In genomic region chr6:28537065-28537464, GRCh38 we compare ENCODE assay signal across 10 cellular contexts. TPM values are rescaled to one million over a fixed set of nuclear protein-coding genes. Genes with fewer than 3 reads are reported as not detected.
A peak's percentile ranks its signal among the peaks of the same experiment; 100 is the strongest.
DNase-seq lines count a peak whose midpoint lies in the region; ATAC-seq lines count a peak whose summit lies in the region.
"Had no signal": no experiment of that assay in that cellular context is flagged by ENCODE, and none has a peak within 500 bp of the region (broad histone marks: within the 10 kb centered on the region; RNA-seq: fewer than 3 reads in every experiment).

No MANE protein-coding gene starts in this region.

- peak overlapping the region; percentile 60 for H3K4me2 ChIP-seq in GM23248 (ENCODE audit: unreplicated experiment)

- H3K79me2 ChIP-seq in GM23248 (ENCODE audit: insufficient read depth), result no peaks in the 10 kb centered on the region

- no peaks in the 10 kb centered on the region for H3K36me3 ChIP-seq in GM23248 (ENCODE audit: low read depth)

- no peaks in the 10 kb centered on the region for H4K20me1 ChIP-seq in GM23248 (ENCODE audit: insufficient read depth)

- no peaks in the 10 kb centered on the region; the same call in 1 of the 2 replicates for H3K4me1 ChIP-seq in GM23248 (ENCODE audit: insufficient read depth)

- H3K27ac Mint-ChIP-seq in activated naive CD8-positive, alpha-beta T cell treated with anti-CD3 and anti-CD28 coated beads, Interleukin-2, amount 50 U/mL, for 24 hours, result peak overlapping the region; percentile 73

- peak overlapping the region; percentile 61 for H3K4me3 ChIP-seq in GM23248
- H3K4me3 ChIP-seq in iPS-18c (ENCODE audit: insufficient read depth, low read depth, low read length), result peak overlapping the region; percentile 77

- no peak overlapping the region for H3K27ac ChIP-seq in GM23248

- H3K9me3 Mint-ChIP-seq in activated naive CD8-positive, alpha-beta T cell treated with anti-CD3 and anti-CD28 coated beads, Interleukin-2, amount 50 U/mL, for 24 hours, result peaks cover 10% of the 10 kb centered on the region

- no peaks in the 10 kb centered on the region for H3K36me3 Mint-ChIP-seq in activated naive CD8-positive, alpha-beta T cell treated with anti-CD3 and anti-CD28 coated beads, Interleukin-2, amount 50 U/mL, for 24 hours (ENCODE audit: low read depth)

- 3 to 4% methylated on average over 18 of the region's 18 CpGs for WGBS in GM23248 (ENCODE audit: low coverage in 1 of 2, low lambda C conversion rate in 2 of 2, missing lambda C conversion rate in 2 of 2), 2 experiments

- DNase-seq in A172 (ENCODE audit: low spot score), result peak; percentile 20
- DNase-seq in GM23248, result peak; percentile 36
- no peak for DNase-seq in activated naive CD8-positive, alpha-beta T cell treated with anti-CD3 and anti-CD28 coated beads, Interleukin-2, amount 50 U/mL, for 24 hours
- DNase-seq in NCI-H226, result no peak
- no peak for DNase-seq in GF-D8 (lab: John Stamatoyannopoulos, UW)
- DNase-seq: NCI-H2081 treated with DMSO at 0.1 percent for 48 hours had no signal

- H3K4me1 Mint-ChIP-seq in activated naive CD8-positive, alpha-beta T cell treated with anti-CD3 and anti-CD28 coated beads, Interleukin-2, amount 50 U/mL, for 24 hours, result peaks cover 22% of the 10 kb centered on the region

- peaks cover 50% of the 10 kb centered on the region for H3K27me3 Mint-ChIP-seq in activated naive CD8-positive, alpha-beta T cell treated with anti-CD3 and anti-CD28 coated beads, Interleukin-2, amount 50 U/mL, for 24 hours

- no peak overlapping the region for H3K9ac ChIP-seq in GM23248

- H3K9me3 ChIP-seq in GM23248 (ENCODE audit: low read depth) (no peaks in the 10 kb centered on the region), iPS-18c (ENCODE audit: control insufficient read depth, insufficient read depth, low read length) (no peaks in the 10 kb centered on the region)

- peak overlapping the region; percentile 68 for H3K4me3 Mint-ChIP-seq in activated naive CD8-positive, alpha-beta T cell treated with anti-CD3 and anti-CD28 coated beads, Interleukin-2, amount 50 U/mL, for 24 hours

- peak overlapping the region; percentile 71 for H2AFZ ChIP-seq in GM23248

- in situ Hi-C loops in GM23248 (cut with MboI), result no loop called here

- no peaks in the 10 kb centered on the region for H3K9me2 ChIP-seq in GM23248 (ENCODE audit: insufficient read depth)

- ATAC-seq in activated naive CD8-positive, alpha-beta T cell treated with anti-CD3 and anti-CD28 coated beads, Interleukin-2, amount 50 U/mL, for 24 hours, result no peak
- no peak for ATAC-seq in GM18907 (IDR thresholded peaks at IDR 0.05; ENCODE audit: unreplicated experiment)
- no peak for ATAC-seq in HG03432 (IDR thresholded peaks at IDR 0.05; ENCODE audit: unreplicated experiment)

- peaks cover 3% of the 10 kb centered on the region; the same call in 1 of the 2 replicates for H3K27me3 ChIP-seq in GM23248 (replicated peaks; ENCODE audit: insufficient read depth)

- H3F3A ChIP-seq in GM23248 (ENCODE audit: insufficient read depth), result peaks cover 12% of the 10 kb centered on the region

RNA-seq across cellular contexts. Expression of gene GPX5, which starts 11.4 kb away (rescaled TPM):
- total RNA-seq in A172 (2014; rRNA removed; shearing (Covaris generic)), result not detected in 2 replicates
- total RNA-seq in GM23248 (2014; rRNA removed; shearing (Covaris generic)), result not detected in 2 replicates
- polyA plus RNA-seq in GM23248 (2016; fragmentation: Nextera tagmentation; extraction: Ambion mirVana), result not detected in 2 replicates
- total RNA-seq: myocyte had no signal

RNA-seq across cellular contexts. Expression of gene GPX6, which starts 21.5 kb away (rescaled TPM):
- not detected in 2 replicates for total RNA-seq in A172 (2014; rRNA removed; shearing (Covaris generic))
- not detected in 2 replicates for total RNA-seq in GM23248 (2014; rRNA removed; shearing (Covaris generic))
- polyA plus RNA-seq in GM23248 (2016; fragmentation: Nextera tagmentation; extraction: Ambion mirVana), result not detected in 2 replicates
- total RNA-seq: myocyte had no signal

Comparison
In these comparisons a context has a peak if more than half of its experiments do, and no peak if none do; other contexts are left out.
1. DNase-seq: peak in A172 (single experiment) and GM23248 (single experiment); none in activated naive CD8-positive, alpha-beta T cell treated with anti-CD3 and anti-CD28 coated beads, Interleukin-2, amount 50 U/mL, for 24 hours (single experiment), NCI-H226 (single experiment) and GF-D8 (single experiment).